In genomic region chr3:40456940-40457823, GRCh38 we compare ENCODE assay signal across 8 cellular contexts. TPM values are rescaled to one million over a fixed set of nuclear protein-coding genes. Genes with fewer than 3 reads are reported as not detected.
DNase-seq lines count a peak whose midpoint lies in the region; ATAC-seq, FAIRE-seq and TF ChIP-seq lines count a peak whose summit lies in the region.

Gene RPL14, plus strand, starts transcription at chr3:40457339. Its CDS starts 133 bp downstream, at chr3:40457472.

- peak within 1 kb of the TSS; percentile 83 to 96 (median 91) for H3K27ac ChIP-seq in heart right ventricle
- H3K27ac ChIP-seq in upper lobe of left lung, result peak within 1 kb of the TSS; percentile 86 to 93 (median 91)

- peak in 1 of 4 donors; percentile 14 for TF ChIP-seq EP300 in upper lobe of left lung (IDR thresholded peaks at IDR 0.05)

- H3K4me1 ChIP-seq in heart right ventricle (peaks cover 7 to 50% (median 36%) of the 10 kb centered on the region in 9 donors), upper lobe of left lung (peaks cover 35 to 54% (median 42%) of the 10 kb centered on the region in 4 donors)

- intact Hi-C loops in heart right ventricle (cut with DNase I) (loop anchor here in 8 of 10 donors (5.0 to 10.0 kb wide), 8 partner anchors 50 to 1658 kb away; partner anchors contain the start of genes ZNF621 (in 4 of the 8), ULK4 (in 1 of the 8) and ZNF620 (in 1 of the 8)), posterior cingulate gyrus (cut with DNase I) (loop anchor here (2.0 kb wide), 1 partner anchor 68 kb away; the partner anchor contains the start of gene ZNF621)

- peaks cover 0 to 44% (median 31%) of the 10 kb centered on the region in 9 donors for H3K36me3 ChIP-seq in heart right ventricle
- H3K36me3 ChIP-seq in upper lobe of left lung, result peaks cover 10 to 42% (median 33%) of the 10 kb centered on the region in 4 donors

- H3K27me3 ChIP-seq in heart right ventricle, result no peaks in the 10 kb centered on the region
- H3K27me3 ChIP-seq in upper lobe of left lung, result no peaks in the 10 kb centered on the region

- peak; percentile 73 for ATAC-seq in HG02798 (IDR thresholded peaks at IDR 0.05; ENCODE audit: poor library complexity, unreplicated experiment)
- peak; percentile 89 to 93 (median 90) for ATAC-seq in heart right ventricle
- peak; percentile 94 to 95 for ATAC-seq in upper lobe of left lung (ENCODE audit: low FRiP score in 2 of 2)

- 0% methylated on average over 79 of the region's 79 CpGs for WGBS in heart right ventricle, 2 donors
- WGBS in upper lobe of left lung, 2 donors, result 0 to 1% methylated on average over 33 to 57 of the region's 79 CpGs

- H3K9me3 ChIP-seq in heart right ventricle, result no peaks in the 10 kb centered on the region
- no peaks in the 10 kb centered on the region for H3K9me3 ChIP-seq in upper lobe of left lung

- peak within 1 kb of the TSS; percentile 69 to 99 (median 91) for H3K4me3 ChIP-seq in heart right ventricle
- peak within 1 kb of the TSS; percentile 70 to 84 (median 82) for H3K4me3 ChIP-seq in upper lobe of left lung

- peak; percentile 99 for TF ChIP-seq POLR2A in GM12891 (IDR thresholded peaks at IDR 0.05; ENCODE audit: low read depth, low read length)
- peak; percentile 48 to 96 (median 92) for TF ChIP-seq POLR2A in upper lobe of left lung (IDR thresholded peaks at IDR 0.05)

- DNase-seq in GM12891 (ENCODE audit: insufficient read length, low spot score), result peak; percentile 76
- DNase-seq in NCI-H1436 (lab: John Stamatoyannopoulos, UW), result peak; percentile 75
- peak; percentile 89 to 96 (median 91) for DNase-seq in T-helper 1 cell
- peak; percentile 94 for DNase-seq in amniotic epithelial cell (ENCODE audit: low read depth)
- DNase-seq in heart right ventricle, result peak; percentile 95 to 97
- DNase-seq in posterior cingulate gyrus, result peak; percentile 90 to 99 (median 96)
- DNase-seq in upper lobe of left lung, result peak; percentile 95 to 97

- FAIRE-seq in GM12891 (lab: Jason Lieb, UNC), result peak; percentile 100

- TF ChIP-seq CTCF in heart right ventricle (IDR thresholded peaks at IDR 0.05) (no peak), upper lobe of left lung (IDR thresholded peaks at IDR 0.05) (peak in 4 of 6 experiments; percentile 20 to 44 (median 28))

TF ChIP-seq in GM12891, 5 proteins besides CTCF, POLR2A, EP300 and RAD21:
- TF ChIP-seq POU2F2 (IDR thresholded peaks at IDR 0.05; ENCODE audit: low read depth, low read length) (peak; percentile 58; the same call in 1 of the 2 replicates), POLR2AphosphoS5 (IDR thresholded peaks at IDR 0.05; ENCODE audit: low read depth, low read length) (peak; percentile 98), TAF1 (IDR thresholded peaks at IDR 0.05; ENCODE audit: low read depth, low read length) (peak; percentile 95), PAX5 (IDR thresholded peaks at IDR 0.05; ENCODE audit: insufficient read depth, low read length, severe bottlenecking) (no peak)

RNA-seq across cellular contexts. Expression of gene RPL14, which starts in this region (rescaled TPM):
- polyA plus RNA-seq in GM12891 (2012; ENCODE audit: low read depth, missing spikeins), result 2,008 TPM
- total RNA-seq in heart right ventricle (1,000 to 10,000 TPM in 5 of 10 donors, 100 to 1,000 TPM in 5; 882 to 1,323 (median 991) TPM), upper lobe of left lung (1,000 to 10,000 TPM in 2 of 6 donors, 100 to 1,000 TPM in 4; 173 to 1,676 (median 348) TPM)
- 1,000 to 10,000 TPM; 1,415 to 1,433 TPM for polyA plus RNA-seq in heart right ventricle

Comparison
In these comparisons a context has a peak if more than half of its experiments do, and no peak if none do; other contexts are left out.
1. Peak in every context shown above with its lines: DNase-seq, ATAC-seq, H3K4me3 ChIP-seq and H3K27ac ChIP-seq.
2. CTCF ChIP-seq: peak in upper lobe of left lung (4 of 6); none in heart right ventricle (0 of 9).